1 cellular context compared by ENCODE assay signal in the genomic region with DNA sequence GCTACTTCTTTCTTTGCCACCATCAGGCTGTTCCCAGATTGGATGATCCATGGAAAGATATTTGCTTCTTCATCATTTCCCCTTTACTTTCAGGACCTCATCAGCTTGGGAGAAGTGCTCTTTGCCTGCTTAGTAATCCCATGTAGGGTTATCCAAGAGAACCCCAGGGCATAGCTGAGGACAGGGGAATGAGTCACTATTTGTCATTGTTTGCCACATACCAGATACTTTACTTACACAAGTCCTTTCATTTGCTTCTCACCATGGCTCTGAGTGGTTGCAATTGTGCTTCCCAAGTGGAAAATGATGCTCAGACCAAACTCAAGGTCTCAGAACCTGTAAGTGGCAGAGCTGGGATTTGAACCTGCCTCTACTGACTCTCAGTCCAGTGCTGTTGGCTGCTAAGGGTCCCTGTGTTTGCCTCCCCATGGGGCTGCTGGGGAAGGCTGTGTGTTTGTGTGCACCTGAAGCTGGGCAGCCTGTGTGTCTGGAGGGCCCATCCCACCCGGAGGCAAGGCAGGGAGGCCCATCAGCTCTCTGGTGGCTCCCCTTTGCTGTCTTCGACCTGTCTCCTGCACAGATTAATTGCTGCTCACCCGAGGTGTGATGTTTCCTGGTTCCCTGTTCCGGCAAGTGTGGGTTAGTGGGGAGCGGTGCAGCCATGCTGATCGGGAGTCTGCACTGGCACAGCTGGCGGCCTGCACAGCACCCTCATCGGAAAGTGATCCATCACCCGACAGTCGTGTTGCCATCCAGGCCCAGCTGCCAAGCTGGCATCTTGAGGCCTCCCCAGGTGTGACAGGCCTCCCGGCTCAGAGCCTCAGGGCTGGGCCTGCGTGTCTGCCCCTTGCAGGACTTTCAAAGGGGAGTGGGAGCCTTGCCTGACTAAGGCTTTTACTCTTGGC.
TF ChIP-seq lines count a peak whose summit lies in the region.

No MANE protein-coding gene starts in this region.

TF ChIP-seq in HCT116, 20 proteins besides CTCF, POLR2A, EP300 and RAD21 (continued from another document):
- TF ChIP-seq, protein P1, sequence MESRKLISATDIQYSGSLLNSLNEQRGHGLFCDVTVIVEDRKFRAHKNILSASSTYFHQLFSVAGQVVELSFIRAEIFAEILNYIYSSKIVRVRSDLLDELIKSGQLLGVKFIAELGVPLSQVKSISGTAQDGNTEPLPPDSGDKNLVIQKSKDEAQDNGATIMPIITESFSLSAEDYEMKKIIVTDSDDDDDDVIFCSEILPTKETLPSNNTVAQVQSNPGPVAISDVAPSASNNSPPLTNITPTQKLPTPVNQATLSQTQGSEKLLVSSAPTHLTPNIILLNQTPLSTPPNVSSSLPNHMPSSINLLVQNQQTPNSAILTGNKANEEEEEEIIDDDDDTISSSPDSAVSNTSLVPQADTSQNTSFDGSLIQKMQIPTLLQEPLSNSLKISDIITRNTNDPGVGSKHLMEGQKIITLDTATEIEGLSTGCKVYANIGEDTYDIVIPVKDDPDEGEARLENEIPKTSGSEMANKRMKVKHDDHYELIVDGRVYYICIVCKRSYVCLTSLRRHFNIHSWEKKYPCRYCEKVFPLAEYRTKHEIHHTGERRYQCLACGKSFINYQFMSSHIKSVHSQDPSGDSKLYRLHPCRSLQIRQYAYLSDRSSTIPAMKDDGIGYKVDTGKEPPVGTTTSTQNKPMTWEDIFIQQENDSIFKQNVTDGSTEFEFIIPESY (IDR thresholded peaks at IDR 0.05; ENCODE audit: extremely low read depth, insufficient replicate concordance, low read length) = no peak
